ENCODE assay signal across 10 cellular contexts in genomic region chr21:14687277-14687642, GRCh38.
DNase-seq lines count a peak whose midpoint lies in the region; ATAC-seq and TF ChIP-seq lines count a peak whose summit lies in the region.
"Had no signal": no experiment of that assay in that cellular context is flagged by ENCODE, and none has a peak within 500 bp of the region (broad histone marks: within the 10 kb centered on the region; RNA-seq: fewer than 3 reads in every experiment).

No MANE protein-coding gene starts in this region.

- peaks cover 2% of the 10 kb centered on the region for H3K36me3 Mint-ChIP-seq in activated CD8-positive, alpha-beta T cell treated with anti-CD3 and anti-CD28 coated beads for 36 hours (ENCODE audit: low read depth)

- peaks cover 49% of the 10 kb centered on the region for H3K4me1 Mint-ChIP-seq in activated CD8-positive, alpha-beta T cell treated with anti-CD3 and anti-CD28 coated beads for 36 hours (ENCODE audit: low read depth)

- DNase-seq in CD1c-positive myeloid dendritic cell (ENCODE audit: extremely low spot score) (peak; percentile 87), NCI-H748 (lab: John Stamatoyannopoulos, UW; ENCODE audit: unreplicated experiment) (no peak), GM19240 (ENCODE audit: insufficient read length, low spot score) (no peak), DMS53 (lab: John Stamatoyannopoulos, UW) (no peak)
- DNase-seq in activated CD8-positive, alpha-beta T cell treated with anti-CD3 and anti-CD28 coated beads for 36 hours, result no peak
- no peak for DNase-seq in activated effector memory CD4-positive, alpha-beta T cell treated with anti-CD3 and anti-CD28 coated beads, Interleukin-2, amount 50 U/mL, for 16 hours
- DNase-seq: foreskin fibroblast, NCI-H1436 had no signal

- no peak for TF ChIP-seq CTCF in activated CD8-positive, alpha-beta T cell treated with anti-CD3 and anti-CD28 coated beads for 36 hours (IDR thresholded peaks at IDR 0.05)

- ATAC-seq in GM19455 (IDR thresholded peaks at IDR 0.05; ENCODE audit: unreplicated experiment) (peak; percentile 51), HG03175 (IDR thresholded peaks at IDR 0.05; ENCODE audit: unreplicated experiment) (peak; percentile 65)
- ATAC-seq in activated CD8-positive, alpha-beta T cell treated with anti-CD3 and anti-CD28 coated beads for 36 hours, result peak; percentile 74

- H3K4me3 Mint-ChIP-seq in activated CD8-positive, alpha-beta T cell treated with anti-CD3 and anti-CD28 coated beads for 36 hours, result no peak overlapping the region

- peaks cover 8% of the 10 kb centered on the region for H3K9me3 Mint-ChIP-seq in activated CD8-positive, alpha-beta T cell treated with anti-CD3 and anti-CD28 coated beads for 36 hours

- H3K27ac Mint-ChIP-seq in activated CD8-positive, alpha-beta T cell treated with anti-CD3 and anti-CD28 coated beads for 36 hours, result peak overlapping the region; percentile 26

- intact Hi-C loops in activated CD8-positive, alpha-beta T cell treated with anti-CD3 and anti-CD28 coated beads for 36 hours (cut with micrococcal nuclease), result no loop called here

- POLR2A ChIA-PET in activated CD8-positive, alpha-beta T cell treated with anti-CD3 and anti-CD28 coated beads for 36 hours (lab: Charles Lee), result interaction anchor here (0.7 to 1.6 kb wide), 6 partner anchors 10 to 309 kb away, joined by 3 to 4 read pairs (median 3); no protein-coding TSS in a partner anchor

- no peaks in the 10 kb centered on the region for H3K27me3 Mint-ChIP-seq in activated CD8-positive, alpha-beta T cell treated with anti-CD3 and anti-CD28 coated beads for 36 hours

- CTCF ChIA-PET in activated CD8-positive, alpha-beta T cell treated with anti-CD3 and anti-CD28 coated beads for 36 hours (lab: Charles Lee), result interaction anchor here (1.1 to 1.8 kb wide), 5 partner anchors 9 to 129 kb away, joined by 3 to 5 read pairs (median 4); no protein-coding TSS in a partner anchor
